9 cellular contexts compared by ENCODE assay signal in the genomic region with DNA sequence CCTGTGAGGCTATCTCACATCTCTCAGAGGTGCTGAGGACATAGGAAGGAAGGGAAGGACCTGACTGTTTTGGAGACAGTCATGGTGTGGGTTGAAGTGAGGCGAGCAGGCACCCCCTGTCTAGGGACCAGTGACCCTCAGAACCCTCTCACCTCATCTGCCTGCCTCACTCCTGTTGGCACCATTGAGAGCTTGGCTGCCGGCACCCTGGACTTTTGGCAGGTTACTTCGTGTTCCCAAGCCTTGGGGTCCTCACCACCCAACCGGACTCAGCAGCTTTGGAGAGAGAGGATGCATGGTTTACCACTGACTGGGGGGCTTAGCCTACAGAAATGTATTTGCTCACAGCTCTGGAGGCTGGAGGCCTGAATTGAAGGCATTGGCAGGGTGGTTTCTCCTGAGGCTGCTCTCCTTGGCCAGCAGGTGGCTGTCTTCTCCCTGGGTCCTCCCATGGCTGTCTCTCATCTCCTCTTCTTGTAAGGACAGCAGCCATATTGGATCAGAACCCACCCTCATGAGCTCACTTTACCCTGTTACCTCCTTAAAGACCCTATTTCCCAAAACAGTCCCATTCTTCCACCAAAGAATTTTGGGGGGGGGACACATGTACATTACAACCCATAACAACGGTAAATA.
DNase-seq lines count a peak whose midpoint lies in the region; ATAC-seq, FAIRE-seq and TF ChIP-seq lines count a peak whose summit lies in the region.
"Had no signal": no experiment of that assay in that cellular context is flagged by ENCODE, and none has a peak within 500 bp of the region (broad histone marks: within the 10 kb centered on the region; RNA-seq: fewer than 3 reads in every experiment).

No MANE protein-coding gene starts in this region.

- H3K27ac ChIP-seq in transverse colon, result no peak overlapping the region

- peaks cover 0 to under 1% (median 0%) of the 10 kb centered on the region in 4 donors for H3K4me1 ChIP-seq in transverse colon

- TF ChIP-seq POLR2A in erythroblast (IDR thresholded peaks at IDR 0.05; ENCODE audit: low read length) (no peak), transverse colon (IDR thresholded peaks at IDR 0.05) (no peak)

- no peaks in the 10 kb centered on the region for H3K9me3 ChIP-seq in transverse colon

- intact Hi-C loops in transverse colon (cut with DNase I; ENCODE audit: low total_unique reads), result no loop called here
- intact Hi-C loops in CD14-positive monocyte (cut with micrococcal nuclease), result no loop called here

- H3K27me3 ChIP-seq in transverse colon, result no peaks in the 10 kb centered on the region

- H3K4me3 Mint-ChIP-seq in CD14-positive monocyte, result no peak overlapping the region
- H3K4me3 Mint-ChIP-seq: B cell had no signal

- no peaks in the 10 kb centered on the region for H3K36me3 Mint-ChIP-seq in CD14-positive monocyte

- H3K27ac Mint-ChIP-seq in CD14-positive monocyte, result no peak overlapping the region
- H3K27ac Mint-ChIP-seq: B cell had no signal

- FAIRE-seq in GM19239 (lab: Jason Lieb, UNC), result no peak

- H3K4me1 Mint-ChIP-seq in CD14-positive monocyte, result no peaks in the 10 kb centered on the region
- H3K4me1 Mint-ChIP-seq: B cell had no signal

- ATAC-seq in HG03139 (IDR thresholded peaks at IDR 0.05; ENCODE audit: unreplicated experiment), result peak; percentile 86

- DNase-seq in NCI-H1092 treated with DMSO at 0.1 percent for 48 hours (lab: John Stamatoyannopoulos, UW), result peak; percentile 16
- DNase-seq in NCI-H1092 (lab: John Stamatoyannopoulos, UW), result no peak
- peak; percentile 62 for DNase-seq in GM19239 (ENCODE audit: insufficient read length, low spot score)
- DNase-seq in NCI-H748 treated with DMSO at 0.1 percent for 48 hours (lab: John Stamatoyannopoulos, UW), result peak; percentile 16
- DNase-seq in erythroblast (lab: John Stamatoyannopoulos, UW), result peak; percentile 44 to 53
- DNase-seq in transverse colon, result no peak
- DNase-seq in CD14-positive monocyte (ENCODE audit: low spot score), result no peak

- TF ChIP-seq EP300 in transverse colon (IDR thresholded peaks at IDR 0.05; ENCODE audit: low read depth), result no peak

- in situ Hi-C loops in transverse colon (cut with MboI; ENCODE audit: low pct_ligation_motif_present in 1 of 4, low pct_unique_long_range_greater_than_20kb in 1 of 4, low sequenced_read_pairs in 3 of 4), result no loop called here

- no peak overlapping the region for H3K4me3 ChIP-seq in transverse colon

- TF ChIP-seq CTCF in transverse colon (IDR thresholded peaks at IDR 0.05) (peak in 4 of 5 experiments; percentile 23 to 42 (median 33)), CD14-positive monocyte (IDR thresholded peaks at IDR 0.05) (no peak)

- H3K27me3 Mint-ChIP-seq in CD14-positive monocyte (ENCODE audit: low read depth in 3 of 3), result peaks cover 0 to 5% (median 3%) of the 10 kb centered on the region in 3 donors
- H3K27me3 Mint-ChIP-seq: B cell had no signal

- 43 to 84% methylated on average over 1 to 5 of the region's 5 CpGs for WGBS in transverse colon (ENCODE audit: low coverage in 1 of 2), 2 donors

- H3K9me3 Mint-ChIP-seq in CD14-positive monocyte, result peaks cover 0 to 4% (median 0%) of the 10 kb centered on the region in 7 donors

- no peaks in the 10 kb centered on the region for H3K36me3 ChIP-seq in transverse colon

Comparison
In these comparisons a context has a peak if more than half of its experiments do, and no peak if none do; other contexts are left out.
1. DNase-seq: peak in NCI-H1092 treated with DMSO at 0.1 percent for 48 hours (single experiment), GM19239 (single experiment), NCI-H748 treated with DMSO at 0.1 percent for 48 hours (single experiment) and erythroblast (2 of 2); none in NCI-H1092 (single experiment), transverse colon (single experiment) and CD14-positive monocyte (single experiment).